In genomic region chr2:241088376-241088775, GRCh38 we compare ENCODE assay signal across 17 cellular contexts. TPM values are rescaled to one million over a fixed set of nuclear protein-coding genes. Genes with fewer than 3 reads are reported as not detected.
DNase-seq lines count a peak whose midpoint lies in the region; ATAC-seq and TF ChIP-seq lines count a peak whose summit lies in the region.
"Had no signal": no experiment of that assay in that cellular context is flagged by ENCODE, and none has a peak within 500 bp of the region (broad histone marks: within the 10 kb centered on the region; RNA-seq: fewer than 3 reads in every experiment).

No MANE protein-coding gene starts in this region.

- H3K27me3 ChIP-seq in Karpas-422 (ENCODE audit: low read length) (no peaks in the 10 kb centered on the region), BE2C (no peaks in the 10 kb centered on the region), osteoblast (ENCODE audit: insufficient read depth, low read length) (no peaks in the 10 kb centered on the region)
- H3K27me3 ChIP-seq: heart left ventricle, stomach had no signal

- H3K4me1 Mint-ChIP-seq in memory B cell, result peaks cover 15% of the 10 kb centered on the region

- no peaks in the 10 kb centered on the region for H3K27me3 Mint-ChIP-seq in memory B cell

- H3K27ac Mint-ChIP-seq in memory B cell, result peak overlapping the region; percentile 58

- DNase-seq in GM12864 (ENCODE audit: low read depth), result no peak
- DNase-seq in memory B cell (ENCODE audit: low spot score in 2 of 2), result no peak
- DNase-seq in Karpas-422, result no peak
- DNase-seq in 8988T, result no peak
- DNase-seq in BE2C, result no peak
- DNase-seq in osteoblast (ENCODE audit: insufficient read length, low spot score, missing footprints), result no peak
- DNase-seq: activated CD4-positive, alpha-beta T cell treated with anti-CD3 and anti-CD28 coated beads for 48 hours; activated gamma-delta T cell treated with Interleukin-2 at 50 U/mL for 16 hours; central memory CD4-positive, alpha-beta T cell; heart left ventricle; left cardiac atrium; MV-4-11; stomach had no signal

- H3K4me3 ChIP-seq in GM12864 (ENCODE audit: low read depth, low read length) (peak overlapping the region; percentile 30; the same call in 1 of the 2 replicates), Karpas-422 (ENCODE audit: low read length) (no peak overlapping the region), BE2C (ENCODE audit: low read depth, low read length) (no peak overlapping the region), osteoblast (ENCODE audit: insufficient read depth, low read length) (no peak overlapping the region)
- H3K4me3 ChIP-seq: heart left ventricle, stomach had no signal

- H3K27ac ChIP-seq in Karpas-422 (ENCODE audit: low read length), result no peak overlapping the region
- H3K27ac ChIP-seq in osteoblast (ENCODE audit: low read depth, low read length), result no peak overlapping the region

- ATAC-seq in GM19397 (IDR thresholded peaks at IDR 0.05; ENCODE audit: unreplicated experiment) (peak; percentile 46), HG03060 (IDR thresholded peaks at IDR 0.05; ENCODE audit: low read depth, unreplicated experiment) (peak; percentile 27), memory B cell (ENCODE audit: low read depth) (peak; percentile 85)
- ATAC-seq: left cardiac atrium, sciatic nerve had no signal

- peaks cover 22% of the 10 kb centered on the region for H3K36me3 Mint-ChIP-seq in memory B cell

- H3K4me2 ChIP-seq in Karpas-422 (ENCODE audit: low read depth, low read length, poor library complexity, severe bottlenecking) (no peak overlapping the region), osteoblast (ENCODE audit: insufficient read depth, low read length) (no peak overlapping the region)

- peak overlapping the region; percentile 72 for H3K4me3 Mint-ChIP-seq in memory B cell
- H3K4me3 Mint-ChIP-seq: nephron had no signal

- H3K36me3 ChIP-seq in Karpas-422 (ENCODE audit: insufficient read depth, low read length) (peaks cover 30% of the 10 kb centered on the region), BE2C (peaks cover 42% of the 10 kb centered on the region), osteoblast (ENCODE audit: insufficient read depth, low read length) (peaks cover 78% of the 10 kb centered on the region)

- H3K79me2 ChIP-seq in Karpas-422 (ENCODE audit: low read length) (no peaks in the 10 kb centered on the region), osteoblast (ENCODE audit: insufficient read depth, low read length) (no peaks in the 10 kb centered on the region)

- H4K20me1 ChIP-seq in Karpas-422 (ENCODE audit: insufficient read depth, low read depth, low read length) (peaks cover 12% of the 10 kb centered on the region; the same call in 1 of the 2 replicates), osteoblast (ENCODE audit: insufficient read depth, low read length) (no peaks in the 10 kb centered on the region)

- TF ChIP-seq CTCF in GM12864 (IDR thresholded peaks at IDR 0.05; ENCODE audit: low read depth, low read length, missing control alignments) (no peak), BE2C (IDR thresholded peaks at IDR 0.05; ENCODE audit: low read depth, low read length) (no peak), osteoblast (IDR thresholded peaks at IDR 0.05; ENCODE audit: extremely low read depth, low read depth, low read length) (no peak)

- H3K4me1 ChIP-seq in Karpas-422 (ENCODE audit: low read length), result no peaks in the 10 kb centered on the region
- no peaks in the 10 kb centered on the region for H3K4me1 ChIP-seq in BE2C
- H3K4me1 ChIP-seq in osteoblast (ENCODE audit: insufficient read depth, low read length), result no peaks in the 10 kb centered on the region
- H3K4me1 ChIP-seq: heart left ventricle, stomach had no signal

- H3K9me3 ChIP-seq in Karpas-422 (ENCODE audit: low read length) (no peaks in the 10 kb centered on the region), BE2C (no peaks in the 10 kb centered on the region), osteoblast (ENCODE audit: low read depth, low read length) (no peaks in the 10 kb centered on the region)
- H3K9me3 ChIP-seq: heart left ventricle, stomach had no signal

- H2AFZ ChIP-seq in Karpas-422 (ENCODE audit: low read length) (no peak overlapping the region), osteoblast (ENCODE audit: low read length) (no peak overlapping the region)

- peaks cover 1% of the 10 kb centered on the region for H3K9me3 Mint-ChIP-seq in memory B cell

- H3K9me2 ChIP-seq in Karpas-422 (replicated peaks; ENCODE audit: insufficient read depth, low read length), result no peaks in the 10 kb centered on the region

- H3K9ac ChIP-seq in Karpas-422 (ENCODE audit: low read length), result no peak overlapping the region

RNA-seq across cellular contexts. Expression of gene MTERF4, which starts 13.7 kb away (rescaled TPM):
- total RNA-seq in Karpas-422 (2014; rRNA removed; shearing (Covaris generic); ENCODE audit: low replicate concordance), result 45.1 and 49.5 TPM in 2 replicates
- 117 TPM for polyA plus RNA-seq in BE2C (2012; ENCODE audit: insufficient read depth, insufficient read length, low read depth)
- 20.3 and 30.0 TPM in 2 replicates for total RNA-seq in osteoblast

Comparison
In these comparisons a context has a peak if more than half of its experiments do, and no peak if none do; other contexts are left out.
1. ATAC-seq: peak in every context shown above with its lines; median percentile 85 in memory B cell; 46 in GM19397; 27 in HG03060.